Comparison of ENCODE assay signal across 2 cellular contexts in the genomic region with DNA sequence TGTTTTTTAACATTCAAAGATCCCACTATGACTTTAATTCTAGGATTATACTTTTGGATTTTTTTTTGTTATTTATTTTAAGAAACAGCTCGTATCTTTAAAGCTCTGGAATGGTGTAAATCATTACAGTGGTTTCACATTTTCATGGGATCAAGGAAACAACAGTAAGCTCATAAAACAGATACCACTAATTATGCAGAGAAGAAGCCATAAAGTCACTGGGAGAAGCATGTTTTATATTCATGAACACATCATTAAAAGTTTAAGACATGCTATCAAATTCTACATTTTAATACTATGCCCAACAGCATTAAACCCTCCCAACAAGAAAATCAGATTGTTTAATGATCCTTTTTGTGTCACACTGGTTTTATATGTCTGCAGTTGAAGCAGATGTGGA.
TF ChIP-seq lines count a peak whose summit lies in the region.

No MANE protein-coding gene starts in this region.

TF ChIP-seq in HEK293, 187 proteins besides CTCF, POLR2A, EP300 and RAD21 (continued from another document and continues in another):
- TF ChIP-seq ZNF248 (tag by site-specific recombination; IDR thresholded peaks at IDR 0.05) = no peak
- no peak for TF ChIP-seq ZNF621 (tag by site-specific recombination; IDR thresholded peaks at IDR 0.05)
- TF ChIP-seq MEIS1 (CRISPR knock-in tag; IDR thresholded peaks at IDR 0.05; ENCODE audit: borderline replicate concordance) = no peak
- TF ChIP-seq KLF9 (tag by site-specific recombination; IDR thresholded peaks at IDR 0.05; ENCODE audit: low read depth) = no peak
- TF ChIP-seq ZNF391 (tag by site-specific recombination; IDR thresholded peaks at IDR 0.05; ENCODE audit: borderline replicate concordance, low read depth) = no peak
- no peak for TF ChIP-seq ZNF664 (tag by site-specific recombination; IDR thresholded peaks at IDR 0.05)
- no peak for TF ChIP-seq ZNF544 (tag by site-specific recombination; IDR thresholded peaks at IDR 0.05)
- no peak for TF ChIP-seq ZNF707 (tag by site-specific recombination; IDR thresholded peaks at IDR 0.05)
- TF ChIP-seq, protein P1, sequence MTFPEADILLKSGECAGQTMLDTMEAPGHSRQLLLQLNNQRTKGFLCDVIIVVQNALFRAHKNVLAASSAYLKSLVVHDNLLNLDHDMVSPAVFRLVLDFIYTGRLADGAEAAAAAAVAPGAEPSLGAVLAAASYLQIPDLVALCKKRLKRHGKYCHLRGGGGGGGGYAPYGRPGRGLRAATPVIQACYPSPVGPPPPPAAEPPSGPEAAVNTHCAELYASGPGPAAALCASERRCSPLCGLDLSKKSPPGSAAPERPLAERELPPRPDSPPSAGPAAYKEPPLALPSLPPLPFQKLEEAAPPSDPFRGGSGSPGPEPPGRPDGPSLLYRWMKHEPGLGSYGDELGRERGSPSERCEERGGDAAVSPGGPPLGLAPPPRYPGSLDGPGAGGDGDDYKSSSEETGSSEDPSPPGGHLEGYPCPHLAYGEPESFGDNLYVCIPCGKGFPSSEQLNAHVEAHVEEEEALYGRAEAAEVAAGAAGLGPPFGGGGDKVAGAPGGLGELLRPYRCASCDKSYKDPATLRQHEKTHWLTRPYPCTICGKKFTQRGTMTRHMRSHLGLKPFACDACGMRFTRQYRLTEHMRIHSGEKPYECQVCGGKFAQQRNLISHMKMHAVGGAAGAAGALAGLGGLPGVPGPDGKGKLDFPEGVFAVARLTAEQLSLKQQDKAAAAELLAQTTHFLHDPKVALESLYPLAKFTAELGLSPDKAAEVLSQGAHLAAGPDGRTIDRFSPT (tag by site-specific recombination; IDR thresholded peaks at IDR 0.05) = peak; percentile 21; the same call in 1 of the 2 replicates
- TF ChIP-seq, protein P2, sequence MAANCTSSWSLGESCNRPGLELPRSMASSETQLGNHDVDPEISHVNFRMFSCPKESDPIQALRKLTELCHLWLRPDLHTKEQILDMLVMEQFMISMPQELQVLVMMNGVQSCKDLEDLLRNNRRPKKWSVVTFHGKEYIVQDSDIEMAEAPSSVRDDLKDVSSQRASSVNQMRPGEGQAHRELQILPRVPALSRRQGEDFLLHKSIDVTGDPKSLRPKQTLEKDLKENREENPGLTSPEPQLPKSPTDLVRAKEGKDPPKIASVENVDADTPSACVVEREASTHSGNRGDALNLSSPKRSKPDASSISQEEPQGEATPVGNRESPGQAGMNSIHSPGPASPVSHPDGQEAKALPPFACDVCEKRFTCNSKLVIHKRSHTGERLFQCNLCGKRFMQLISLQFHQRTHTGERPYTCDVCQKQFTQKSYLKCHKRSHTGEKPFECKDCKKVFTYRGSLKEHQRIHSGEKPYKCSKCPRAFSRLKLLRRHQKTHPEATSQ (tag by site-specific recombination; IDR thresholded peaks at IDR 0.05) = no peak
- no peak for TF ChIP-seq ZNF416 (tag by site-specific recombination; IDR thresholded peaks at IDR 0.05)
- TF ChIP-seq HOXC10 (CRISPR knock-in tag; IDR thresholded peaks at IDR 0.05) = no peak
- TF ChIP-seq ZNF211 (tag by site-specific recombination; IDR thresholded peaks at IDR 0.05; ENCODE audit: low read depth) = no peak
- no peak for TF ChIP-seq ZNF530 (tag by site-specific recombination; IDR thresholded peaks at IDR 0.05; ENCODE audit: low read depth)
- no peak for TF ChIP-seq ZNF658 (tag by site-specific recombination; IDR thresholded peaks at IDR 0.05)
- TF ChIP-seq, protein P3, sequence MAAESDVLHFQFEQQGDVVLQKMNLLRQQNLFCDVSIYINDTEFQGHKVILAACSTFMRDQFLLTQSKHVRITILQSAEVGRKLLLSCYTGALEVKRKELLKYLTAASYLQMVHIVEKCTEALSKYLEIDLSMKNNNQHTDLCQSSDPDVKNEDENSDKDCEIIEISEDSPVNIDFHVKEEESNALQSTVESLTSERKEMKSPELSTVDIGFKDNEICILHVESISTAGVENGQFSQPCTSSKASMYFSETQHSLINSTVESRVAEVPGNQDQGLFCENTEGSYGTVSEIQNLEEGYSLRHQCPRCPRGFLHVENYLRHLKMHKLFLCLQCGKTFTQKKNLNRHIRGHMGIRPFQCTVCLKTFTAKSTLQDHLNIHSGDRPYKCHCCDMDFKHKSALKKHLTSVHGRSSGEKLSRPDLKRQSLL (tag by site-specific recombination; IDR thresholded peaks at IDR 0.05) = no peak
- no peak for TF ChIP-seq ZSCAN23 (tag by site-specific recombination; IDR thresholded peaks at IDR 0.05)
- TF ChIP-seq ZBTB1 (tag by site-specific recombination; IDR thresholded peaks at IDR 0.05) = no peak
- TF ChIP-seq YY1 (tag by site-specific recombination; IDR thresholded peaks at IDR 0.05) = no peak
- TF ChIP-seq, protein P4, sequence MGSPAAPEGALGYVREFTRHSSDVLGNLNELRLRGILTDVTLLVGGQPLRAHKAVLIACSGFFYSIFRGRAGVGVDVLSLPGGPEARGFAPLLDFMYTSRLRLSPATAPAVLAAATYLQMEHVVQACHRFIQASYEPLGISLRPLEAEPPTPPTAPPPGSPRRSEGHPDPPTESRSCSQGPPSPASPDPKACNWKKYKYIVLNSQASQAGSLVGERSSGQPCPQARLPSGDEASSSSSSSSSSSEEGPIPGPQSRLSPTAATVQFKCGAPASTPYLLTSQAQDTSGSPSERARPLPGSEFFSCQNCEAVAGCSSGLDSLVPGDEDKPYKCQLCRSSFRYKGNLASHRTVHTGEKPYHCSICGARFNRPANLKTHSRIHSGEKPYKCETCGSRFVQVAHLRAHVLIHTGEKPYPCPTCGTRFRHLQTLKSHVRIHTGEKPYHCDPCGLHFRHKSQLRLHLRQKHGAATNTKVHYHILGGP (tag by site-specific recombination; IDR thresholded peaks at IDR 0.05) = 0 out of 2 replicates have a peak, but pooled peaks have one; percentile 34
- TF ChIP-seq FEZF1 (tag by site-specific recombination; IDR thresholded peaks at IDR 0.05) = peak; percentile 59
- TF ChIP-seq, protein P5, sequence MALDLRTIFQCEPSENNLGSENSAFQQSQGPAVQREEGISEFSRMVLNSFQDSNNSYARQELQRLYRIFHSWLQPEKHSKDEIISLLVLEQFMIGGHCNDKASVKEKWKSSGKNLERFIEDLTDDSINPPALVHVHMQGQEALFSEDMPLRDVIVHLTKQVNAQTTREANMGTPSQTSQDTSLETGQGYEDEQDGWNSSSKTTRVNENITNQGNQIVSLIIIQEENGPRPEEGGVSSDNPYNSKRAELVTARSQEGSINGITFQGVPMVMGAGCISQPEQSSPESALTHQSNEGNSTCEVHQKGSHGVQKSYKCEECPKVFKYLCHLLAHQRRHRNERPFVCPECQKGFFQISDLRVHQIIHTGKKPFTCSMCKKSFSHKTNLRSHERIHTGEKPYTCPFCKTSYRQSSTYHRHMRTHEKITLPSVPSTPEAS (tag by site-specific recombination; IDR thresholded peaks at IDR 0.05) = no peak
- TF ChIP-seq KLF8 (tag by site-specific recombination; IDR thresholded peaks at IDR 0.05) = no peak

TF ChIP-seq in WTC11, 78 proteins besides CTCF, POLR2A, EP300 and RAD21 (continues in another document):
- TF ChIP-seq, protein P6, sequence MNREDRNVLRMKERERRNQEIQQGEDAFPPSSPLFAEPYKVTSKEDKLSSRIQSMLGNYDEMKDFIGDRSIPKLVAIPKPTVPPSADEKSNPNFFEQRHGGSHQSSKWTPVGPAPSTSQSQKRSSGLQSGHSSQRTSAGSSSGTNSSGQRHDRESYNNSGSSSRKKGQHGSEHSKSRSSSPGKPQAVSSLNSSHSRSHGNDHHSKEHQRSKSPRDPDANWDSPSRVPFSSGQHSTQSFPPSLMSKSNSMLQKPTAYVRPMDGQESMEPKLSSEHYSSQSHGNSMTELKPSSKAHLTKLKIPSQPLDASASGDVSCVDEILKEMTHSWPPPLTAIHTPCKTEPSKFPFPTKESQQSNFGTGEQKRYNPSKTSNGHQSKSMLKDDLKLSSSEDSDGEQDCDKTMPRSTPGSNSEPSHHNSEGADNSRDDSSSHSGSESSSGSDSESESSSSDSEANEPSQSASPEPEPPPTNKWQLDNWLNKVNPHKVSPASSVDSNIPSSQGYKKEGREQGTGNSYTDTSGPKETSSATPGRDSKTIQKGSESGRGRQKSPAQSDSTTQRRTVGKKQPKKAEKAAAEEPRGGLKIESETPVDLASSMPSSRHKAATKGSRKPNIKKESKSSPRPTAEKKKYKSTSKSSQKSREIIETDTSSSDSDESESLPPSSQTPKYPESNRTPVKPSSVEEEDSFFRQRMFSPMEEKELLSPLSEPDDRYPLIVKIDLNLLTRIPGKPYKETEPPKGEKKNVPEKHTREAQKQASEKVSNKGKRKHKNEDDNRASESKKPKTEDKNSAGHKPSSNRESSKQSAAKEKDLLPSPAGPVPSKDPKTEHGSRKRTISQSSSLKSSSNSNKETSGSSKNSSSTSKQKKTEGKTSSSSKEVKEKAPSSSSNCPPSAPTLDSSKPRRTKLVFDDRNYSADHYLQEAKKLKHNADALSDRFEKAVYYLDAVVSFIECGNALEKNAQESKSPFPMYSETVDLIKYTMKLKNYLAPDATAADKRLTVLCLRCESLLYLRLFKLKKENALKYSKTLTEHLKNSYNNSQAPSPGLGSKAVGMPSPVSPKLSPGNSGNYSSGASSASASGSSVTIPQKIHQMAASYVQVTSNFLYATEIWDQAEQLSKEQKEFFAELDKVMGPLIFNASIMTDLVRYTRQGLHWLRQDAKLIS (CRISPR knock-in tag; IDR thresholded peaks at IDR 0.05; ENCODE audit: borderline replicate concordance) = no peak
- TF ChIP-seq TP53 (CRISPR knock-in tag; IDR thresholded peaks at IDR 0.05) (no peak), PRRX2 (CRISPR knock-in tag; IDR thresholded peaks at IDR 0.05) (no peak), FOXP1 (CRISPR knock-in tag; IDR thresholded peaks at IDR 0.05; ENCODE audit: borderline replicate concordance) (no peak), MXD4 (CRISPR knock-in tag; IDR thresholded peaks at IDR 0.05; ENCODE audit: borderline replicate concordance) (no peak)
- TF ChIP-seq, protein P7, sequence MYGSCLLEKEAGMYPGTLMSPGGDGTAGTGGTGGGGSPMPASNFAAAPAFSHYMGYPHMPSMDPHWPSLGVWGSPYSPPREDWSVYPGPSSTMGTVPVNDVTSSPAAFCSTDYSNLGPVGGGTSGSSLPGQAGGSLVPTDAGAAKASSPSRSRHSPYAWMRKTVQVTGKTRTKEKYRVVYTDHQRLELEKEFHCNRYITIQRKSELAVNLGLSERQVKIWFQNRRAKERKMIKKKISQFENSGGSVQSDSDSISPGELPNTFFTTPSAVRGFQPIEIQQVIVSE (CRISPR knock-in tag; IDR thresholded peaks at IDR 0.05; ENCODE audit: borderline replicate concordance) = peak; percentile 73; the same call in 1 of the 2 replicates
- TF ChIP-seq, protein P8, sequence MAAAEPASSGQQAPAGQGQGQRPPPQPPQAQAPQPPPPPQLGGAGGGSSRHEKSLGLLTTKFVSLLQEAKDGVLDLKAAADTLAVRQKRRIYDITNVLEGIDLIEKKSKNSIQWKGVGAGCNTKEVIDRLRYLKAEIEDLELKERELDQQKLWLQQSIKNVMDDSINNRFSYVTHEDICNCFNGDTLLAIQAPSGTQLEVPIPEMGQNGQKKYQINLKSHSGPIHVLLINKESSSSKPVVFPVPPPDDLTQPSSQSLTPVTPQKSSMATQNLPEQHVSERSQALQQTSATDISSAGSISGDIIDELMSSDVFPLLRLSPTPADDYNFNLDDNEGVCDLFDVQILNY (CRISPR knock-in tag; IDR thresholded peaks at IDR 0.05) = no peak
- TF ChIP-seq, protein P9, sequence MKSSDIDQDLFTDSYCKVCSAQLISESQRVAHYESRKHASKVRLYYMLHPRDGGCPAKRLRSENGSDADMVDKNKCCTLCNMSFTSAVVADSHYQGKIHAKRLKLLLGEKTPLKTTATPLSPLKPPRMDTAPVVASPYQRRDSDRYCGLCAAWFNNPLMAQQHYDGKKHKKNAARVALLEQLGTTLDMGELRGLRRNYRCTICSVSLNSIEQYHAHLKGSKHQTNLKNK (CRISPR knock-in tag; IDR thresholded peaks at IDR 0.05) = no peak
- TF ChIP-seq, protein P10, sequence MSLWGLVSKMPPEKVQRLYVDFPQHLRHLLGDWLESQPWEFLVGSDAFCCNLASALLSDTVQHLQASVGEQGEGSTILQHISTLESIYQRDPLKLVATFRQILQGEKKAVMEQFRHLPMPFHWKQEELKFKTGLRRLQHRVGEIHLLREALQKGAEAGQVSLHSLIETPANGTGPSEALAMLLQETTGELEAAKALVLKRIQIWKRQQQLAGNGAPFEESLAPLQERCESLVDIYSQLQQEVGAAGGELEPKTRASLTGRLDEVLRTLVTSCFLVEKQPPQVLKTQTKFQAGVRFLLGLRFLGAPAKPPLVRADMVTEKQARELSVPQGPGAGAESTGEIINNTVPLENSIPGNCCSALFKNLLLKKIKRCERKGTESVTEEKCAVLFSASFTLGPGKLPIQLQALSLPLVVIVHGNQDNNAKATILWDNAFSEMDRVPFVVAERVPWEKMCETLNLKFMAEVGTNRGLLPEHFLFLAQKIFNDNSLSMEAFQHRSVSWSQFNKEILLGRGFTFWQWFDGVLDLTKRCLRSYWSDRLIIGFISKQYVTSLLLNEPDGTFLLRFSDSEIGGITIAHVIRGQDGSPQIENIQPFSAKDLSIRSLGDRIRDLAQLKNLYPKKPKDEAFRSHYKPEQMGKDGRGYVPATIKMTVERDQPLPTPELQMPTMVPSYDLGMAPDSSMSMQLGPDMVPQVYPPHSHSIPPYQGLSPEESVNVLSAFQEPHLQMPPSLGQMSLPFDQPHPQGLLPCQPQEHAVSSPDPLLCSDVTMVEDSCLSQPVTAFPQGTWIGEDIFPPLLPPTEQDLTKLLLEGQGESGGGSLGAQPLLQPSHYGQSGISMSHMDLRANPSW (CRISPR knock-in tag; conservative IDR thresholded peaks at IDR 0.05; ENCODE audit: low read depth) = no peak
- TF ChIP-seq, protein P11, sequence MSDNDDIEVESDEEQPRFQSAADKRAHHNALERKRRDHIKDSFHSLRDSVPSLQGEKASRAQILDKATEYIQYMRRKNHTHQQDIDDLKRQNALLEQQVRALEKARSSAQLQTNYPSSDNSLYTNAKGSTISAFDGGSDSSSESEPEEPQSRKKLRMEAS (CRISPR knock-in tag; IDR thresholded peaks at IDR 0.05) = no peak
- TF ChIP-seq, protein P12, sequence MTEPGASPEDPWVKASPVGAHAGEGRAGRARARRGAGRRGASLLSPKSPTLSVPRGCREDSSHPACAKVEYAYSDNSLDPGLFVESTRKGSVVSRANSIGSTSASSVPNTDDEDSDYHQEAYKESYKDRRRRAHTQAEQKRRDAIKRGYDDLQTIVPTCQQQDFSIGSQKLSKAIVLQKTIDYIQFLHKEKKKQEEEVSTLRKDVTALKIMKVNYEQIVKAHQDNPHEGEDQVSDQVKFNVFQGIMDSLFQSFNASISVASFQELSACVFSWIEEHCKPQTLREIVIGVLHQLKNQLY (CRISPR knock-in tag; IDR thresholded peaks at IDR 0.05) = no peak
- TF ChIP-seq, protein P13, sequence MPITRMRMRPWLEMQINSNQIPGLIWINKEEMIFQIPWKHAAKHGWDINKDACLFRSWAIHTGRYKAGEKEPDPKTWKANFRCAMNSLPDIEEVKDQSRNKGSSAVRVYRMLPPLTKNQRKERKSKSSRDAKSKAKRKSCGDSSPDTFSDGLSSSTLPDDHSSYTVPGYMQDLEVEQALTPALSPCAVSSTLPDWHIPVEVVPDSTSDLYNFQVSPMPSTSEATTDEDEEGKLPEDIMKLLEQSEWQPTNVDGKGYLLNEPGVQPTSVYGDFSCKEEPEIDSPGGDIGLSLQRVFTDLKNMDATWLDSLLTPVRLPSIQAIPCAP (CRISPR knock-in tag; IDR thresholded peaks at IDR 0.05) = no peak
- TF ChIP-seq, protein P14, sequence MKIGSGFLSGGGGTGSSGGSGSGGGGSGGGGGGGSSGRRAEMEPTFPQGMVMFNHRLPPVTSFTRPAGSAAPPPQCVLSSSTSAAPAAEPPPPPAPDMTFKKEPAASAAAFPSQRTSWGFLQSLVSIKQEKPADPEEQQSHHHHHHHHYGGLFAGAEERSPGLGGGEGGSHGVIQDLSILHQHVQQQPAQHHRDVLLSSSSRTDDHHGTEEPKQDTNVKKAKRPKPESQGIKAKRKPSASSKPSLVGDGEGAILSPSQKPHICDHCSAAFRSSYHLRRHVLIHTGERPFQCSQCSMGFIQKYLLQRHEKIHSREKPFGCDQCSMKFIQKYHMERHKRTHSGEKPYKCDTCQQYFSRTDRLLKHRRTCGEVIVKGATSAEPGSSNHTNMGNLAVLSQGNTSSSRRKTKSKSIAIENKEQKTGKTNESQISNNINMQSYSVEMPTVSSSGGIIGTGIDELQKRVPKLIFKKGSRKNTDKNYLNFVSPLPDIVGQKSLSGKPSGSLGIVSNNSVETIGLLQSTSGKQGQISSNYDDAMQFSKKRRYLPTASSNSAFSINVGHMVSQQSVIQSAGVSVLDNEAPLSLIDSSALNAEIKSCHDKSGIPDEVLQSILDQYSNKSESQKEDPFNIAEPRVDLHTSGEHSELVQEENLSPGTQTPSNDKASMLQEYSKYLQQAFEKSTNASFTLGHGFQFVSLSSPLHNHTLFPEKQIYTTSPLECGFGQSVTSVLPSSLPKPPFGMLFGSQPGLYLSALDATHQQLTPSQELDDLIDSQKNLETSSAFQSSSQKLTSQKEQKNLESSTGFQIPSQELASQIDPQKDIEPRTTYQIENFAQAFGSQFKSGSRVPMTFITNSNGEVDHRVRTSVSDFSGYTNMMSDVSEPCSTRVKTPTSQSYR (CRISPR knock-in tag; IDR thresholded peaks at IDR 0.05) = no peak
